In the genomic region with DNA sequence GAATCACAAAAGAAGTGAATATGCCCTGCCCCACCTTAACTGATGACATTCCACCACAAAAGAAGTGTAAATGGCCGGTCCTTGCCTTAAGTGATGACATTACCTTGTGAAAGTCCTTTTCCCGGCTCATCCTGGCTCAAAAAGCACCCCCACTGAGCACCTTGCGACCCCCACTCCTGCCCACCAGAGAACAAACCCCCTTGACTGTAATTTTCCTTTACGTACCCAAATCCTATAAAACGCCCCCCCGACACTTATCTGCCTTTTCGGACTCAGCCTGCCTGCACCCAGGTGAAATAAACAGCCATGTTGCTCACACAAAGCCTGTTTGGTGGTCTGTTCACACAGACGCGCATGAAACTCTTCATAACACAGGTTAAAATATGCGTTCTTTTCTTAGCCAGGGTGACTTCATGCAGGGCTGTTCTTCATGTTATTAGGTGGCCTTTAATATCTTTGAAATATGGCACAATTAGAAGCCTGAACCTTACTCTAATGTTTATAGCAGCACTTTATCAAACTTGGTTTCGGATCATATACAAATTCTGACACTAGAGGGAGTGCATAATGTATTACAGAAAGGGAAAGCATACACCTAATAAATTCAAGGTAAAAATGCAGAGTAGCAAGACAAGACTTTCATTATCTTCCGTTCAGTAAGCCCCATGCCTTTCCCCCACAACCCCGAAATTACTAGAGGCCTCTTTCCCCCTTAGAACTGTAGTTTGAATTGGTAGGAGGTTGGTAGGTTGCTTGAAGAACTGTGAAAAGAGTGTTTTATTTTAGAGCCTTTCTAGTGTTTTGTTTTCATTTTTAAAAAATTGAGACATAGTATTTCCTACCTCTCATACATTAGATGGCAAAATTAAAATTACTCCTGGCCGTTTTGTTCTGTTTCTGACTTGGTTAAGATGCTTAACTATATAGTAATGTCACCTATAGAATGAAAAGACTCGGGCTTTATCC, we compare ENCODE assay signal across 10 cellular contexts.
DNase-seq lines count a peak whose midpoint lies in the region; ATAC-seq and TF ChIP-seq lines count a peak whose summit lies in the region.
"Had no signal": no experiment of that assay in that cellular context is flagged by ENCODE, and none has a peak within 500 bp of the region (broad histone marks: within the 10 kb centered on the region; RNA-seq: fewer than 3 reads in every experiment).

No MANE protein-coding gene starts in this region.

- H3K4me3 Mint-ChIP-seq in naive B cell = no peak overlapping the region
- H3K4me3 Mint-ChIP-seq: IgD-negative memory B cell had no signal

- H3K9me3 ChIP-seq in BE2C = no peaks in the 10 kb centered on the region
- no peaks in the 10 kb centered on the region for H3K9me3 ChIP-seq in suprapubic skin
- H3K9me3 ChIP-seq: neutrophil had no signal

- H3K4me3 ChIP-seq in BE2C (ENCODE audit: low read depth, low read length) (no peak overlapping the region), cardiac fibroblast (replicated peaks in 1 of 2; ENCODE audit: low read depth in 2 of 2, low read length in 2 of 2) (peak overlapping the region in 1 of 2 donors; percentile 8), suprapubic skin (no peak overlapping the region)

- H3K4me1 ChIP-seq in BE2C (no peaks in the 10 kb centered on the region), suprapubic skin (no peaks in the 10 kb centered on the region)

- H3K27me3 Mint-ChIP-seq in naive B cell = peaks cover 0 to 16% (median 0%) of the 10 kb centered on the region in 3 donors

- H3K27ac ChIP-seq in suprapubic skin = no peak overlapping the region
- H3K27ac ChIP-seq: neutrophil had no signal

- no peaks in the 10 kb centered on the region for H3K9me3 Mint-ChIP-seq in naive B cell
- H3K9me3 Mint-ChIP-seq: IgD-negative memory B cell had no signal

- H3K4me1 Mint-ChIP-seq in naive B cell = peaks cover 0 to 13% (median 7%) of the 10 kb centered on the region in 3 donors

- H3K36me3 Mint-ChIP-seq in naive B cell = no peaks in the 10 kb centered on the region

- H3K27me3 ChIP-seq in BE2C = peaks cover 4% of the 10 kb centered on the region; the same call in 1 of the 2 replicates
- no peaks in the 10 kb centered on the region for H3K27me3 ChIP-seq in suprapubic skin
- H3K27me3 ChIP-seq: neutrophil had no signal

- H3K36me3 ChIP-seq in BE2C = no peaks in the 10 kb centered on the region
- H3K36me3 ChIP-seq in suprapubic skin = no peaks in the 10 kb centered on the region
- H3K36me3 ChIP-seq: neutrophil had no signal

- no peak for TF ChIP-seq POLR2A in suprapubic skin (IDR thresholded peaks at IDR 0.05)

- TF ChIP-seq CTCF in BE2C (IDR thresholded peaks at IDR 0.05; ENCODE audit: low read depth, low read length) (peak; percentile 55), cardiac fibroblast (IDR thresholded peaks at IDR 0.05; ENCODE audit: low read depth, low read length) (peak; percentile 41), suprapubic skin (IDR thresholded peaks at IDR 0.05) (peak in 1 of 2 donors; percentile 21)

- no peak for TF ChIP-seq EP300 in suprapubic skin (IDR thresholded peaks at IDR 0.05)

- peak; percentile 59 for ATAC-seq in GM18907 (IDR thresholded peaks at IDR 0.05; ENCODE audit: unreplicated experiment)
- ATAC-seq in naive B cell (ENCODE audit: low read depth in 2 of 2) = no peak
- no peak for ATAC-seq in GM19328 (IDR thresholded peaks at IDR 0.05; ENCODE audit: unreplicated experiment)
- no peak for ATAC-seq in HG02852 (IDR thresholded peaks at IDR 0.05; ENCODE audit: unreplicated experiment)

- no peak for DNase-seq in BE2C
- DNase-seq in NCI-H128 (lab: John Stamatoyannopoulos, UW; ENCODE audit: unreplicated experiment) = peak; percentile 18
- DNase-seq in cardiac fibroblast (ENCODE audit: low read depth in 2 of 2) = peak; percentile 46 to 50
- DNase-seq in naive B cell = peak; percentile 9
- no peak for DNase-seq in suprapubic skin (ENCODE audit: low spot score in 2 of 2)

- peak overlapping the region in 1 of 6 donors; percentile 66 for H3K27ac Mint-ChIP-seq in naive B cell

- 42% methylated on average over 15 of the region's 15 CpGs for WGBS in suprapubic skin

Comparison
In these comparisons a context has a peak if more than half of its experiments do, and no peak if none do; other contexts are left out.
1. DNase-seq: peak in NCI-H128 (single experiment), cardiac fibroblast (2 of 2) and naive B cell (single experiment); none in BE2C (single experiment) and suprapubic skin (0 of 2).